Comparison of ENCODE assay signal across 19 cellular contexts in the genomic region with DNA sequence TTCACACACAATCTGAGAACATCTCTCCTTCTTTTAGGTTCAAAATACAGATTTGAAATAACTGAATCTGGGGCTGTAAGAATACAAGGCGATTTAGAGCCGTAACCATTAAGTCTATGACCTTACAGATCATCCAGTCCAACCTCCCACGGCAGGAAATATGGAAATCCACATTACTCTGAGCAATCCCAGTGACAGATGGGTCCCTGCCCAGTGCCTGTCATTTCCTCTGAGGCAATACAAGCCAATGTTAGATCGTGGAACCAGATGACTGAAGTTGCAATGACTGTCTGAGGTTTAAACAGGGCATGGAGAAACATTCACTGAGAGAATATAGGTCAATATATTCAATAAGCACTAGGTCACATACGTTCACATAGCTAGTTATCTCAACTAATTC.
DNase-seq lines count a peak whose midpoint lies in the region; ATAC-seq, FAIRE-seq and TF ChIP-seq lines count a peak whose summit lies in the region.
"Had no signal": no experiment of that assay in that cellular context is flagged by ENCODE, and none has a peak within 500 bp of the region (broad histone marks: within the 10 kb centered on the region; RNA-seq: fewer than 3 reads in every experiment).

No MANE protein-coding gene starts in this region.

- H3K27ac Mint-ChIP-seq in astrocyte (ENCODE audit: unreplicated experiment) = peak overlapping the region; percentile 59
- H3K27ac Mint-ChIP-seq: CD4-positive, alpha-beta memory T cell had no signal

- no peaks in the 10 kb centered on the region for H3K27me3 ChIP-seq in PC-3 (ENCODE audit: low read length)
- no peaks in the 10 kb centered on the region for H3K27me3 ChIP-seq in astrocyte (ENCODE audit: insufficient read depth, low read length)
- H3K27me3 ChIP-seq: BE2C had no signal

- H3K36me3 Mint-ChIP-seq in astrocyte (ENCODE audit: low read depth, unreplicated experiment) = no peaks in the 10 kb centered on the region
- H3K36me3 Mint-ChIP-seq: CD4-positive, alpha-beta memory T cell had no signal

- peaks cover 23% of the 10 kb centered on the region for H3K4me1 Mint-ChIP-seq in astrocyte (ENCODE audit: low read depth, unreplicated experiment)
- H3K4me1 Mint-ChIP-seq: CD4-positive, alpha-beta memory T cell had no signal

- POLR2A ChIA-PET in PC-3 (lab: Charles Lee; ENCODE audit: unreplicated experiment) = no interaction called here

- H3K27me3 Mint-ChIP-seq in astrocyte (ENCODE audit: low read depth, unreplicated experiment) = no peaks in the 10 kb centered on the region
- H3K27me3 Mint-ChIP-seq: CD4-positive, alpha-beta memory T cell had no signal

- no peak for FAIRE-seq in astrocyte (lab: Jason Lieb, UNC)
- FAIRE-seq: G401.6, GM12878 had no signal

- H3K27ac ChIP-seq in PC-3 (ENCODE audit: low read length) = peak overlapping the region; percentile 54
- no peak overlapping the region for H3K27ac ChIP-seq in astrocyte (ENCODE audit: low read depth, low read length)
- H3K27ac ChIP-seq: GM23248 had no signal

- no peak for TF ChIP-seq CTCF in PC-3 (conservative IDR thresholded peaks at IDR 0.05; ENCODE audit: low read depth, low read length)
- TF ChIP-seq CTCF in astrocyte (IDR thresholded peaks at IDR 0.05; ENCODE audit: insufficient read depth, low read depth, low read length) = no peak
- TF ChIP-seq CTCF in fibroblast of pulmonary artery (IDR thresholded peaks at IDR 0.05; ENCODE audit: low read length, missing control alignments) = no peak

- H3K4me2 ChIP-seq in PC-3 (ENCODE audit: low read length) (peak overlapping the region; percentile 61), astrocyte (ENCODE audit: low read length) (peak overlapping the region; percentile 51)

- H3K36me3 ChIP-seq in PC-3 (ENCODE audit: low read depth, low read length) = no peaks in the 10 kb centered on the region
- H3K36me3 ChIP-seq in astrocyte (ENCODE audit: insufficient read depth, low read length) = no peaks in the 10 kb centered on the region
- H3K36me3 ChIP-seq: BE2C had no signal

- peak overlapping the region; percentile 18; the same call in 1 of the 2 replicates for H3K4me3 ChIP-seq in PC-3 (ENCODE audit: low read length)
- H3K4me3 ChIP-seq in astrocyte (ENCODE audit: insufficient read depth, low read depth, low read length) = no peak overlapping the region
- H3K4me3 ChIP-seq in fibroblast of pulmonary artery (replicated peaks; ENCODE audit: low read depth, low read length) = no peak overlapping the region
- H3K4me3 ChIP-seq: GM12878, GM23248 had no signal

- H3K4me1 ChIP-seq in PC-3 (ENCODE audit: insufficient read depth, low read length) (peaks cover 29% of the 10 kb centered on the region), astrocyte (ENCODE audit: insufficient read depth, low read length) (peaks cover 8% of the 10 kb centered on the region)
- H3K4me1 ChIP-seq: BE2C had no signal

- peaks cover 5% of the 10 kb centered on the region for H3F3A ChIP-seq in PC-3 (ENCODE audit: low read length, unreplicated experiment)

- H3K9ac ChIP-seq in PC-3 (ENCODE audit: low read length) = 0 out of 2 replicates have a peak overlapping the region, but pooled peaks have one; percentile 3
- H3K9ac ChIP-seq in astrocyte (ENCODE audit: low read length) = no peak overlapping the region
- H3K9ac ChIP-seq: GM23248 had no signal

- DNase-seq in PC-3 = peak; percentile 58
- no peak for DNase-seq in astrocyte (ENCODE audit: low read depth)
- DNase-seq in fibroblast of pulmonary artery (ENCODE audit: low read depth) = peak; percentile 5
- no peak for DNase-seq in activated CD4-positive, alpha-beta T cell treated with anti-CD3 and anti-CD28 coated beads for 1 hour
- DNase-seq: BE2C; CD4-positive, alpha-beta memory T cell; DND-41; HCEC 1CT; NCI-H1930; NCI-H2171; NCI-H446 treated with DMSO at 0.1 percent for 48 hours had no signal

- H3K9me3 ChIP-seq in PC-3 (ENCODE audit: low read length) = no peaks in the 10 kb centered on the region
- no peaks in the 10 kb centered on the region for H3K9me3 ChIP-seq in astrocyte (ENCODE audit: insufficient read depth, low read depth, low read length)
- H3K9me3 ChIP-seq: BE2C had no signal

- no peaks in the 10 kb centered on the region for H3K9me3 Mint-ChIP-seq in astrocyte (ENCODE audit: unreplicated experiment)

- ATAC-seq in PC-3 = no peak
- ATAC-seq in HG02852 (IDR thresholded peaks at IDR 0.05; ENCODE audit: unreplicated experiment) = no peak
- ATAC-seq in HG02759 (IDR thresholded peaks at IDR 0.05; ENCODE audit: unreplicated experiment) = no peak
- ATAC-seq in GM18868 (IDR thresholded peaks at IDR 0.05; ENCODE audit: unreplicated experiment) = no peak
- ATAC-seq: GM12878, Right ventricle myocardium inferior, SK-N-SH treated with all-trans-retinoic acid at 6 μM for 48 hours had no signal

- H3K4me3 Mint-ChIP-seq in astrocyte (ENCODE audit: unreplicated experiment) = no peak overlapping the region
- H3K4me3 Mint-ChIP-seq: CD4-positive, alpha-beta memory T cell had no signal

- CTCF ChIA-PET in PC-3 (lab: Charles Lee) = no interaction called here

- H3K9me2 ChIP-seq in PC-3 (replicated peaks; ENCODE audit: low read length) = no peaks in the 10 kb centered on the region

- H2AFZ ChIP-seq in PC-3 (ENCODE audit: low read length) (peak overlapping the region; percentile 52; the same call in 1 of the 2 replicates), astrocyte (ENCODE audit: low read depth, low read length) (no peak overlapping the region)
- H2AFZ ChIP-seq: GM23248 had no signal

- intact Hi-C loops in PC-3 (cut with micrococcal nuclease) = no loop called here

- H3K79me2 ChIP-seq in PC-3 (ENCODE audit: low read length) = no peaks in the 10 kb centered on the region
- no peaks in the 10 kb centered on the region for H3K79me2 ChIP-seq in astrocyte (ENCODE audit: insufficient read depth, low read length)

- no peaks in the 10 kb centered on the region for H4K20me1 ChIP-seq in PC-3 (ENCODE audit: low read length)
- no peaks in the 10 kb centered on the region for H4K20me1 ChIP-seq in astrocyte (ENCODE audit: insufficient read depth, low read length)

- no TSS peak for BruUV-seq in PC-3 (replicated peaks; lab: Mats Ljungman, UMichigan)

Comparison
In these comparisons a context has a peak if more than half of its experiments do, and no peak if none do; other contexts are left out.
1. DNase-seq: peak in PC-3 (single experiment) and fibroblast of pulmonary artery (single experiment); none in astrocyte (single experiment) and activated CD4-positive, alpha-beta T cell treated with anti-CD3 and anti-CD28 coated beads for 1 hour (single experiment).